ENCODE assay signal across 7 cellular contexts in genomic region chr4:10317345-10317744, GRCh38.
"Had no signal": no experiment of that assay in that cellular context is flagged by ENCODE, and none has a peak within 500 bp of the region (broad histone marks: within the 10 kb centered on the region; RNA-seq: fewer than 3 reads in every experiment).

No MANE protein-coding gene starts in this region.

- H2AFZ ChIP-seq: GM23338 had no signal

- H3K4me2 ChIP-seq: GM23338 had no signal

- H3K4me3 ChIP-seq: GM23338 had no signal

- H3K27ac ChIP-seq: HL-60 had no signal

- DNase-seq: H9, HCEC 1CT had no signal

- FAIRE-seq: H1, H54, HepG2 had no signal

- ATAC-seq: GM23338, HepG2 had no signal
